In the genomic region with DNA sequence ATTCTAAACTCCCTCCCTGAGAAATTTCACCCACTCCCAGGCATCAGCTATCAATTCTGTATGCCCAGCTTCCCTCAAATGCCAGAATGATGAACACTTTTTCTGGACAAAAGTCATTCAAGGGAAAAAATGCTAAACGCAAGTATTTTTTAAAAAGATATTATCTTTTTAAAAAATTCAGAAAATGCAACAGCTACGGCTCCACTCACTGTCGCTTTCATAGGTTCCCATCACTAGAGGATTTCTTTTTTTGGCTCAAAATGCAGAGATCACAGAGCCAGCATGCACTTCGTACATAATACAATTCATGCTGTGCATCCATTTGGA, we compare ENCODE assay signal across 13 cellular contexts. TPM values are rescaled to one million over a fixed set of nuclear protein-coding genes. Genes with fewer than 3 reads are reported as not detected.
DNase-seq lines count a peak whose midpoint lies in the region; ATAC-seq and TF ChIP-seq lines count a peak whose summit lies in the region.
"Had no signal": no experiment of that assay in that cellular context is flagged by ENCODE, and none has a peak within 500 bp of the region (broad histone marks: within the 10 kb centered on the region; RNA-seq: fewer than 3 reads in every experiment).

No MANE protein-coding gene starts in this region.

- TF ChIP-seq CTCF in activated B cell treated with CpG ODN at 0.5 μM for 24 hours (IDR thresholded peaks at IDR 0.05) (no peak), glutamatergic neuron (IDR thresholded peaks at IDR 0.05; ENCODE audit: partially characterized antibody, unreplicated experiment) (no peak), gastrocnemius medialis (IDR thresholded peaks at IDR 0.05 in 4 of 5, conservative IDR thresholded peaks at IDR 0.05 in 1 of 5) (no peak)

- H3K9me3 Mint-ChIP-seq in activated CD4-positive, alpha-beta T cell treated with anti-CD3 and anti-CD28 coated beads for 36 hours (ENCODE audit: low read depth): peaks cover 7% of the 10 kb centered on the region
- H3K9me3 Mint-ChIP-seq in activated B cell treated with CpG ODN at 0.5 μM for 24 hours (no peaks in the 10 kb centered on the region), glutamatergic neuron (ENCODE audit: unreplicated experiment) (peaks cover 4% of the 10 kb centered on the region)
- no peaks in the 10 kb centered on the region for H3K9me3 Mint-ChIP-seq in stimulated activated memory B cell treated with anti-CD40 and anti-IgM and Interleukin-4, amounts not matched to agents 10 μg/mL and 1 μg/mL and 100 μg/mL, for 72 hours

- no peak for ATAC-seq in activated CD4-positive, alpha-beta T cell treated with anti-CD3 and anti-CD28 coated beads for 36 hours
- ATAC-seq in activated B cell treated with CpG ODN at 0.5 μM for 24 hours (ENCODE audit: low read depth) (no peak), gastrocnemius medialis (no peak)
- no peak for ATAC-seq in stimulated activated memory B cell treated with anti-CD40 and anti-IgM and Interleukin-4, amounts not matched to agents 10 μg/mL and 1 μg/mL and 100 μg/mL, for 72 hours
- ATAC-seq: A549, body of pancreas had no signal

- no peak for DNase-seq in activated CD4-positive, alpha-beta T cell treated with anti-CD3 and anti-CD28 coated beads for 36 hours
- DNase-seq in activated CD4-positive, alpha-beta T cell treated with anti-CD3 and anti-CD28 coated beads for 4 hours: no peak
- no peak for DNase-seq in activated B cell treated with CpG ODN at 0.5 μM for 24 hours
- DNase-seq in glutamatergic neuron: no peak
- no peak for DNase-seq in activated CD4-positive, CD25-positive, alpha-beta regulatory T cell treated with anti-CD3 and anti-CD28 coated beads, Interleukin-2, amount 50 U/mL, for 72 hours
- no peak for DNase-seq in NCI-H1694 treated with DMSO at 0.1 percent for 48 hours (lab: John Stamatoyannopoulos, UW)
- no peak for DNase-seq in gastrocnemius medialis
- DNase-seq: NCI-H526 had no signal

- no peak for TF ChIP-seq POLR2A in gastrocnemius medialis (IDR thresholded peaks at IDR 0.05)

- H3K27ac Mint-ChIP-seq in activated CD4-positive, alpha-beta T cell treated with anti-CD3 and anti-CD28 coated beads for 36 hours: peak overlapping the region; percentile 90
- H3K27ac Mint-ChIP-seq in activated B cell treated with CpG ODN at 0.5 μM for 24 hours (peak overlapping the region; percentile 81), glutamatergic neuron (ENCODE audit: unreplicated experiment) (peak overlapping the region; percentile 13)
- peak overlapping the region; percentile 42 for H3K27ac Mint-ChIP-seq in stimulated activated memory B cell treated with anti-CD40 and anti-IgM and Interleukin-4, amounts not matched to agents 10 μg/mL and 1 μg/mL and 100 μg/mL, for 72 hours

- no peaks in the 10 kb centered on the region for H3K36me3 ChIP-seq in gastrocnemius medialis

- no peaks in the 10 kb centered on the region for H3K9me3 ChIP-seq in gastrocnemius medialis
- H3K9me3 ChIP-seq: body of pancreas had no signal

- peak overlapping the region; percentile 45 for H3K4me3 Mint-ChIP-seq in activated CD4-positive, alpha-beta T cell treated with anti-CD3 and anti-CD28 coated beads for 36 hours
- H3K4me3 Mint-ChIP-seq in activated B cell treated with CpG ODN at 0.5 μM for 24 hours: peak overlapping the region; percentile 62
- no peak overlapping the region for H3K4me3 Mint-ChIP-seq in glutamatergic neuron (ENCODE audit: unreplicated experiment)
- H3K4me3 Mint-ChIP-seq in stimulated activated memory B cell treated with anti-CD40 and anti-IgM and Interleukin-4, amounts not matched to agents 10 μg/mL and 1 μg/mL and 100 μg/mL, for 72 hours: peak overlapping the region; percentile 53

- H3K4me3 ChIP-seq in gastrocnemius medialis: no peak overlapping the region
- H3K4me3 ChIP-seq: A549, body of pancreas had no signal

- H3K4me1 ChIP-seq in gastrocnemius medialis: no peaks in the 10 kb centered on the region
- H3K4me1 ChIP-seq: body of pancreas had no signal

- in situ Hi-C loops in gastrocnemius medialis (cut with MboI; ENCODE audit: low sequenced_read_pairs in 4 of 4): no loop called here

- H3K36me3 Mint-ChIP-seq in activated CD4-positive, alpha-beta T cell treated with anti-CD3 and anti-CD28 coated beads for 36 hours (ENCODE audit: low read depth): peaks cover 8% of the 10 kb centered on the region
- H3K36me3 Mint-ChIP-seq in activated B cell treated with CpG ODN at 0.5 μM for 24 hours (ENCODE audit: low read depth) (peaks cover 31% of the 10 kb centered on the region), glutamatergic neuron (ENCODE audit: unreplicated experiment) (peaks cover 9% of the 10 kb centered on the region)
- H3K36me3 Mint-ChIP-seq in stimulated activated memory B cell treated with anti-CD40 and anti-IgM and Interleukin-4, amounts not matched to agents 10 μg/mL and 1 μg/mL and 100 μg/mL, for 72 hours: peaks cover 30% of the 10 kb centered on the region

- CTCF ChIA-PET in activated CD4-positive, alpha-beta T cell treated with anti-CD3 and anti-CD28 coated beads for 36 hours (lab: Charles Lee): interaction anchor here (1.0 to 1.4 kb wide), 2 partner anchors 11 to 13 kb away, joined by 3 to 4 read pairs; no protein-coding TSS in a partner anchor
- CTCF ChIA-PET in activated B cell treated with CpG ODN at 0.5 μM for 24 hours (lab: Charles Lee): interaction anchor here (1.0 to 1.6 kb wide), 2 partner anchors 13 to 15 kb away, joined by 4 to 6 read pairs; no protein-coding TSS in a partner anchor

- H3K27me3 Mint-ChIP-seq in activated CD4-positive, alpha-beta T cell treated with anti-CD3 and anti-CD28 coated beads for 36 hours: no peaks in the 10 kb centered on the region
- H3K27me3 Mint-ChIP-seq in activated B cell treated with CpG ODN at 0.5 μM for 24 hours: no peaks in the 10 kb centered on the region
- peaks cover 8% of the 10 kb centered on the region for H3K27me3 Mint-ChIP-seq in glutamatergic neuron (ENCODE audit: unreplicated experiment)
- no peaks in the 10 kb centered on the region for H3K27me3 Mint-ChIP-seq in stimulated activated memory B cell treated with anti-CD40 and anti-IgM and Interleukin-4, amounts not matched to agents 10 μg/mL and 1 μg/mL and 100 μg/mL, for 72 hours

- H3K27me3 ChIP-seq in gastrocnemius medialis: no peaks in the 10 kb centered on the region
- H3K27me3 ChIP-seq: body of pancreas had no signal

- POLR2A ChIA-PET in activated CD4-positive, alpha-beta T cell treated with anti-CD3 and anti-CD28 coated beads for 36 hours (lab: Charles Lee): interaction anchor here (0.9 to 1.5 kb wide), 4 partner anchors 53 to 141 kb away, joined by 3 to 4 read pairs (median 4); no protein-coding TSS in a partner anchor
- POLR2A ChIA-PET in activated B cell treated with CpG ODN at 0.5 μM for 24 hours (lab: Charles Lee): interaction anchor here (0.6 to 1.5 kb wide), 5 partner anchors 12 to 134 kb away, joined by 3 to 11 read pairs (median 4); partner anchors contain the start of genes MAT2A and TGOLN2

- H3K4me1 Mint-ChIP-seq in activated CD4-positive, alpha-beta T cell treated with anti-CD3 and anti-CD28 coated beads for 36 hours: peaks cover 41% of the 10 kb centered on the region
- H3K4me1 Mint-ChIP-seq in activated B cell treated with CpG ODN at 0.5 μM for 24 hours (peaks cover 70% of the 10 kb centered on the region), glutamatergic neuron (ENCODE audit: low read depth, unreplicated experiment) (peaks cover 11% of the 10 kb centered on the region)
- peaks cover 54% of the 10 kb centered on the region for H3K4me1 Mint-ChIP-seq in stimulated activated memory B cell treated with anti-CD40 and anti-IgM and Interleukin-4, amounts not matched to agents 10 μg/mL and 1 μg/mL and 100 μg/mL, for 72 hours

- intact Hi-C loops in activated CD4-positive, alpha-beta T cell treated with anti-CD3 and anti-CD28 coated beads for 36 hours (cut with DNase I, micrococcal nuclease): loop anchor here (1.0 to 5.0 kb wide), 2 partner anchors 78 to 134 kb away; partner anchors contain the start of genes MAT2A (in 1 of the 2) and TGOLN2 (in 1 of the 2)
- intact Hi-C loops in activated B cell treated with CpG ODN at 0.5 μM for 24 hours (cut with micrococcal nuclease): no loop called here
- intact Hi-C loops in gastrocnemius medialis (cut with DNase I; ENCODE audit: low total_unique reads): no loop called here

- no peak overlapping the region for H3K27ac ChIP-seq in gastrocnemius medialis
- H3K27ac ChIP-seq: A549 had no signal

RNA-seq across cellular contexts. Expression of gene CAPG, which starts 5.1 kb away (rescaled TPM):
- 10 to 100 TPM; 28.3 to 45.6 TPM for total RNA-seq in activated CD4-positive, alpha-beta T cell treated with anti-CD3 and anti-CD28 coated beads for 36 hours
- total RNA-seq in activated B cell treated with CpG ODN at 0.5 μM for 24 hours: 208 and 213 TPM in 2 replicates
- total RNA-seq in glutamatergic neuron (ENCODE audit: unreplicated experiment): 15.5 TPM
- total RNA-seq in gastrocnemius medialis: 10 to 100 TPM; 15.9 to 35.6 (median 23.1) TPM

RNA-seq across cellular contexts. Expression of gene SH2D6, which starts 13.5 kb away (rescaled TPM):
- total RNA-seq in activated CD4-positive, alpha-beta T cell treated with anti-CD3 and anti-CD28 coated beads for 36 hours: 1 to 10 TPM; 1.7 to 2.2 TPM
- total RNA-seq in activated B cell treated with CpG ODN at 0.5 μM for 24 hours (0.83 and 1.6 TPM in 2 replicates), glutamatergic neuron (ENCODE audit: unreplicated experiment) (0.64 TPM), gastrocnemius medialis (1 to 10 TPM in 1 of 4 donors, not detected in 3; 3.5 TPM)
- total RNA-seq: H1, urinary bladder had no signal

RNA-seq across cellular contexts. Expression of gene ELMOD3, which starts 50.5 kb away (rescaled TPM):
- total RNA-seq in activated CD4-positive, alpha-beta T cell treated with anti-CD3 and anti-CD28 coated beads for 36 hours: 10 to 100 TPM; 11.2 to 12.9 TPM
- total RNA-seq in activated B cell treated with CpG ODN at 0.5 μM for 24 hours (19.2 and 25.4 TPM in 2 replicates), glutamatergic neuron (ENCODE audit: unreplicated experiment) (18.0 TPM), gastrocnemius medialis (10 to 100 TPM; 15.9 to 31.7 (median 25.0) TPM)

RNA-seq across cellular contexts. Expression of gene RETSAT, which starts 50.7 kb away (rescaled TPM):
- total RNA-seq in activated CD4-positive, alpha-beta T cell treated with anti-CD3 and anti-CD28 coated beads for 36 hours: 10 to 100 TPM; 18.1 to 18.7 TPM
- total RNA-seq in activated B cell treated with CpG ODN at 0.5 μM for 24 hours (16.9 and 17.1 TPM in 2 replicates), glutamatergic neuron (ENCODE audit: unreplicated experiment) (39.4 TPM), gastrocnemius medialis (100 to 1,000 TPM in 3 of 4 donors, 10 to 100 TPM in 1; 62.2 to 151 (median 116) TPM)

Comparison
In these comparisons a context has a peak if more than half of its experiments do, and no peak if none do; other contexts are left out.
1. H3K27ac Mint-ChIP-seq: peak in every context shown above with its lines; median percentile 90 in activated CD4-positive, alpha-beta T cell treated with anti-CD3 and anti-CD28 coated beads for 36 hours; 81 in activated B cell treated with CpG ODN at 0.5 μM for 24 hours; 42 in stimulated activated memory B cell treated with anti-CD40 and anti-IgM and Interleukin-4, amounts not matched to agents 10 μg/mL and 1 μg/mL and 100 μg/mL, for 72 hours; 13 in glutamatergic neuron.
2. intact Hi-C loops: an anchor here in activated CD4-positive, alpha-beta T cell treated with anti-CD3 and anti-CD28 coated beads for 36 hours (1.0 to 5.0 kb wide); none called in activated B cell treated with CpG ODN at 0.5 μM for 24 hours and gastrocnemius medialis.